ENCODE assay signal across 8 cellular contexts in genomic region chr3:49133226-49133951, GRCh38.
A peak's percentile ranks its signal among the peaks of the same experiment; 100 is the strongest.
DNase-seq lines count a peak whose midpoint lies in the region; ATAC-seq and TF ChIP-seq lines count a peak whose summit lies in the region.

No MANE protein-coding gene starts in this region.

- peak overlapping the region; percentile 92 for H3K4me3 ChIP-seq in iPS-18a (ENCODE audit: low read length)
- H3K4me3 ChIP-seq in retinal pigment epithelial cell (ENCODE audit: low read length): peak overlapping the region; percentile 64

- no peak for ATAC-seq in HG03469 (IDR thresholded peaks at IDR 0.05; ENCODE audit: unreplicated experiment)

- DNase-seq in GF-D8 (lab: John Stamatoyannopoulos, UW) (peak; percentile 1), NCI-H2227 treated with DMSO at 0.1 percent for 48 hours (lab: John Stamatoyannopoulos, UW) (peak; percentile 39), T47D (ENCODE audit: low read depth in 1 of 2, low spot score in 1 of 2) (peak; percentile 84 to 91), retinal pigment epithelial cell (ENCODE audit: low read depth) (peak; percentile 67), NCI-H748 (lab: John Stamatoyannopoulos, UW; ENCODE audit: unreplicated experiment) (no peak)
- no peak for DNase-seq in activated CD4-positive, alpha-beta T cell treated with anti-CD3 and anti-CD28 coated beads, Interleukin-2, amount 50 U/mL, for 1 hour

- H3K27me3 ChIP-seq in iPS-18a (ENCODE audit: control insufficient read depth, insufficient read depth, low read length): no peaks in the 10 kb centered on the region

- no peaks in the 10 kb centered on the region for H3K36me3 ChIP-seq in iPS-18a (ENCODE audit: control insufficient read depth, low read depth, low read length)

- no peak for TF ChIP-seq CTCF in retinal pigment epithelial cell (conservative IDR thresholded peaks at IDR 0.05; ENCODE audit: low read depth, low read length)

- in situ Hi-C loops in T47D (cut with HindIII; ENCODE audit: low pct_unique_long_range_greater_than_20kb, low sequenced_read_pairs): no loop called here

- peaks cover 5% of the 10 kb centered on the region for H3K4me1 ChIP-seq in iPS-18a (ENCODE audit: control insufficient read depth, low read depth, low read length)

- H3K27ac ChIP-seq in iPS-18a (ENCODE audit: low read length): peak overlapping the region; percentile 48

- peak overlapping the region; percentile 64 for H3K9ac ChIP-seq in iPS-18a (ENCODE audit: low read length)

- no peaks in the 10 kb centered on the region for H3K9me3 ChIP-seq in iPS-18a (ENCODE audit: control insufficient read depth, low read depth, low read length)

Comparison
In these comparisons a context has a peak if more than half of its experiments do, and no peak if none do; other contexts are left out.
1. DNase-seq: peak in GF-D8 (single experiment), NCI-H2227 treated with DMSO at 0.1 percent for 48 hours (single experiment), T47D (2 of 2) and retinal pigment epithelial cell (single experiment); none in activated CD4-positive, alpha-beta T cell treated with anti-CD3 and anti-CD28 coated beads, Interleukin-2, amount 50 U/mL, for 1 hour (single experiment) and NCI-H748 (single experiment).